Comparison of ENCODE assay signal across 15 cellular contexts in genomic region chr1:113946112-113946511, GRCh38. TPM values are rescaled to one million over a fixed set of nuclear protein-coding genes. Genes with fewer than 3 reads are reported as not detected.
DNase-seq lines count a peak whose midpoint lies in the region; ATAC-seq and TF ChIP-seq lines count a peak whose summit lies in the region.
"Had no signal": no experiment of that assay in that cellular context is flagged by ENCODE, and none has a peak within 500 bp of the region (broad histone marks: within the 10 kb centered on the region; RNA-seq: fewer than 3 reads in every experiment).

No MANE protein-coding gene starts in this region.

- H3K4me3 ChIP-seq in CD4-positive, CD25-positive, alpha-beta regulatory T cell (ENCODE audit: low read depth, low read length) = peak overlapping the region; percentile 75
- H3K4me3 ChIP-seq in HL-60 (replicated peaks; ENCODE audit: insufficient read depth, low read length) = no peak overlapping the region
- H3K4me3 ChIP-seq in H7 (ENCODE audit: insufficient read depth, low read depth, low read length) = no peak overlapping the region
- H3K4me3 ChIP-seq: heart left ventricle, tibial nerve had no signal

- peaks cover 11% of the 10 kb centered on the region for H3K36me3 Mint-ChIP-seq in CD4-positive, CD25-positive, alpha-beta regulatory T cell
- peaks cover 27% of the 10 kb centered on the region for H3K36me3 Mint-ChIP-seq in activated CD4-positive, alpha-beta memory T cell treated with anti-CD3 and anti-CD28 coated beads for 36 hours
- H3K36me3 Mint-ChIP-seq in immature natural killer cell = peaks cover 6 to 16% (median 15%) of the 10 kb centered on the region in 3 donors

- peak overlapping the region; percentile 82 for H3K27ac ChIP-seq in CD4-positive, CD25-positive, alpha-beta regulatory T cell (ENCODE audit: insufficient read depth, low read length, poor library complexity, severe bottlenecking)
- peak overlapping the region; percentile 81 for H3K27ac ChIP-seq in HL-60 (replicated peaks)

- H3K27me3 ChIP-seq in CD4-positive, CD25-positive, alpha-beta regulatory T cell (ENCODE audit: control insufficient read depth, insufficient read depth, low read length) = no peaks in the 10 kb centered on the region
- no peaks in the 10 kb centered on the region for H3K27me3 ChIP-seq in HL-60 (ENCODE audit: insufficient read depth, poor library complexity, severe bottlenecking)
- H3K27me3 ChIP-seq in H7 (ENCODE audit: control insufficient read depth, insufficient read depth, low read length) = no peaks in the 10 kb centered on the region
- H3K27me3 ChIP-seq: BE2C, heart left ventricle, tibial nerve had no signal

- no peak for TF ChIP-seq CTCF in HL-60 (IDR thresholded peaks at IDR 0.05; ENCODE audit: insufficient read depth, low read length)

- POLR2A ChIA-PET in activated CD4-positive, alpha-beta memory T cell treated with anti-CD3 and anti-CD28 coated beads for 36 hours (lab: Charles Lee) = interaction anchor here (1.0 to 4.5 kb wide), 5 partner anchors 12 to 187 kb away, joined by 3 to 36 read pairs (median 4); partner anchors contain the start of genes AP4B1, DCLRE1B, HIPK1 and PHTF1

- H3K27me3 Mint-ChIP-seq in CD4-positive, CD25-positive, alpha-beta regulatory T cell = no peaks in the 10 kb centered on the region
- H3K27me3 Mint-ChIP-seq in activated CD4-positive, alpha-beta memory T cell treated with anti-CD3 and anti-CD28 coated beads for 36 hours = no peaks in the 10 kb centered on the region
- H3K27me3 Mint-ChIP-seq in immature natural killer cell (ENCODE audit: low read depth in 3 of 3) = peaks cover 2 to 12% (median 8%) of the 10 kb centered on the region in 3 donors

- peaks cover 23 to 79% (median 59%) of the 10 kb centered on the region in 4 donors for H3K4me1 Mint-ChIP-seq in CD4-positive, CD25-positive, alpha-beta regulatory T cell
- peaks cover 62% of the 10 kb centered on the region for H3K4me1 Mint-ChIP-seq in activated CD4-positive, alpha-beta memory T cell treated with anti-CD3 and anti-CD28 coated beads for 36 hours (ENCODE audit: low read depth)
- H3K4me1 Mint-ChIP-seq in immature natural killer cell = peaks cover 72 to 80% of the 10 kb centered on the region in 2 donors

- H3K4me3 Mint-ChIP-seq in CD4-positive, CD25-positive, alpha-beta regulatory T cell = peak overlapping the region; percentile 50 to 88 (median 80)
- H3K4me3 Mint-ChIP-seq in activated CD4-positive, alpha-beta memory T cell treated with anti-CD3 and anti-CD28 coated beads for 36 hours = no peak overlapping the region
- peak overlapping the region in 4 of 5 donors; percentile 2 to 65 (median 31) for H3K4me3 Mint-ChIP-seq in immature natural killer cell

- H3K27ac Mint-ChIP-seq in CD4-positive, CD25-positive, alpha-beta regulatory T cell = peak overlapping the region; percentile 88 to 97 (median 93)
- H3K27ac Mint-ChIP-seq in activated CD4-positive, alpha-beta memory T cell treated with anti-CD3 and anti-CD28 coated beads for 36 hours = peak overlapping the region; percentile 74
- peak overlapping the region; percentile 26 to 89 (median 80) for H3K27ac Mint-ChIP-seq in immature natural killer cell

- no peaks in the 10 kb centered on the region for H3K9me3 Mint-ChIP-seq in CD4-positive, CD25-positive, alpha-beta regulatory T cell
- H3K9me3 Mint-ChIP-seq in activated CD4-positive, alpha-beta memory T cell treated with anti-CD3 and anti-CD28 coated beads for 36 hours = no peaks in the 10 kb centered on the region
- no peaks in the 10 kb centered on the region for H3K9me3 Mint-ChIP-seq in immature natural killer cell

- intact Hi-C loops in activated CD4-positive, alpha-beta memory T cell treated with anti-CD3 and anti-CD28 coated beads for 36 hours (cut with micrococcal nuclease) = loop anchor here (2.0 kb wide), 1 partner anchor 15 kb away; no protein-coding TSS in a partner anchor

- peaks cover 25% of the 10 kb centered on the region for H3K36me3 ChIP-seq in CD4-positive, CD25-positive, alpha-beta regulatory T cell (ENCODE audit: control insufficient read depth, insufficient read depth, low read length)
- H3K36me3 ChIP-seq in H7 (replicated peaks; ENCODE audit: control insufficient read depth, insufficient read depth, low read length) = peaks cover under 1% of the 10 kb centered on the region

- no peaks in the 10 kb centered on the region for H3K9me3 ChIP-seq in CD4-positive, CD25-positive, alpha-beta regulatory T cell (ENCODE audit: control insufficient read depth in 2 of 2, low read length in 2 of 2)
- H3K9me3 ChIP-seq: BE2C, tibial nerve had no signal

- H3K4me1 ChIP-seq in CD4-positive, CD25-positive, alpha-beta regulatory T cell (ENCODE audit: control insufficient read depth, insufficient read depth, low read length, poor library complexity, severe bottlenecking) = peaks cover 41% of the 10 kb centered on the region

- CTCF ChIA-PET in activated CD4-positive, alpha-beta memory T cell treated with anti-CD3 and anti-CD28 coated beads for 36 hours (lab: Charles Lee) = interaction anchor here (0.9 to 7.8 kb wide), 4 partner anchors 9 to 188 kb away, joined by 3 to 42 read pairs (median 6); partner anchors contain the start of genes AP4B1, DCLRE1B and HIPK1

- peak in 1 of 3 donors; percentile 49 for DNase-seq in CD4-positive, CD25-positive, alpha-beta regulatory T cell
- DNase-seq in HL-60 (ENCODE audit: low read depth in 1 of 2, low spot score in 1 of 2) (no peak), immature natural killer cell (no peak), H7 (no peak), DMS153 (lab: John Stamatoyannopoulos, UW) (no peak), GM19240 (ENCODE audit: insufficient read length, low spot score) (no peak)
- no peak for DNase-seq in activated CD4-positive, alpha-beta memory T cell treated with anti-CD3 and anti-CD28 coated beads for 36 hours
- DNase-seq: activated CD8-positive, alpha-beta memory T cell treated with anti-CD3 and anti-CD28 coated beads, Interleukin-2, amount 50 U/mL, for 48 hours; aorta; BE2C; heart left ventricle; SHP77 had no signal

- ATAC-seq in CD4-positive, CD25-positive, alpha-beta regulatory T cell (ENCODE audit: low read depth in 2 of 2) = peak in 1 of 2 donors; percentile 33
- ATAC-seq in GM19324 (IDR thresholded peaks at IDR 0.05; ENCODE audit: low FRiP score, unreplicated experiment) = no peak
- ATAC-seq: esophagus mucosa had no signal

RNA-seq across cellular contexts. Expression of gene HIPK1, which starts 17.0 kb away (rescaled TPM):
- 189 TPM for total RNA-seq in CD4-positive, CD25-positive, alpha-beta regulatory T cell
- polyA plus RNA-seq in CD4-positive, CD25-positive, alpha-beta regulatory T cell = 10 to 100 TPM in 2 of 4 donors, 1 to 10 TPM in 2; 8.6 to 12.5 (median 11.0) TPM
- 10 to 100 TPM; 55.3 to 55.7 TPM for total RNA-seq in activated CD4-positive, alpha-beta memory T cell treated with anti-CD3 and anti-CD28 coated beads for 36 hours
- 10 to 100 TPM in 2 of 3 donors, 1 to 10 TPM in 1; 4.3 to 27.5 (median 12.7) TPM for polyA plus RNA-seq in immature natural killer cell
- total RNA-seq in H7 (2014; rRNA removed; shearing (Covaris generic)) = 33.4 and 39.1 TPM in 2 replicates

RNA-seq across cellular contexts. Expression of gene OLFML3, which starts 33.2 kb away (rescaled TPM):
- 0.64 TPM for total RNA-seq in CD4-positive, CD25-positive, alpha-beta regulatory T cell
- polyA plus RNA-seq in CD4-positive, CD25-positive, alpha-beta regulatory T cell = not detected
- total RNA-seq in activated CD4-positive, alpha-beta memory T cell treated with anti-CD3 and anti-CD28 coated beads for 36 hours = under 1 TPM in 1 of 2 experiments, not detected in 1; 0.21 TPM
- polyA plus RNA-seq in immature natural killer cell = under 1 TPM in 1 of 3 donors, not detected in 2; 0.11 TPM
- total RNA-seq in H7 (2014; rRNA removed; shearing (Covaris generic)) = 226 and 276 TPM in 2 replicates

RNA-seq across cellular contexts. Expression of gene DCLRE1B, which starts 41.0 kb away (rescaled TPM):
- total RNA-seq in CD4-positive, CD25-positive, alpha-beta regulatory T cell = 7.0 TPM
- polyA plus RNA-seq in CD4-positive, CD25-positive, alpha-beta regulatory T cell = 1 to 10 TPM; 2.2 to 6.6 (median 4.7) TPM
- 10 to 100 TPM; 19.4 to 19.6 TPM for total RNA-seq in activated CD4-positive, alpha-beta memory T cell treated with anti-CD3 and anti-CD28 coated beads for 36 hours
- polyA plus RNA-seq in immature natural killer cell = 1 to 10 TPM; 2.0 to 8.4 (median 6.6) TPM
- total RNA-seq in H7 (2014; rRNA removed; shearing (Covaris generic)) = 15.1 and 16.6 TPM in 2 replicates

RNA-seq across cellular contexts. Expression of gene AP4B1, which starts 41.5 kb away (rescaled TPM):
- 53.6 TPM for total RNA-seq in CD4-positive, CD25-positive, alpha-beta regulatory T cell
- polyA plus RNA-seq in CD4-positive, CD25-positive, alpha-beta regulatory T cell = 10 to 100 TPM; 12.9 to 16.1 (median 14.5) TPM
- total RNA-seq in activated CD4-positive, alpha-beta memory T cell treated with anti-CD3 and anti-CD28 coated beads for 36 hours = 10 to 100 TPM; 41.4 to 42.2 TPM
- 10 to 100 TPM in 2 of 3 donors, 1 to 10 TPM in 1; 9.7 to 21.6 (median 18.6) TPM for polyA plus RNA-seq in immature natural killer cell
- 14.9 TPM in 2 replicates for total RNA-seq in H7 (2014; rRNA removed; shearing (Covaris generic))

RNA-seq across cellular contexts. Expression of gene BCL2L15, which starts 58.7 kb away (rescaled TPM):
- total RNA-seq in CD4-positive, CD25-positive, alpha-beta regulatory T cell = 2.2 TPM
- polyA plus RNA-seq in CD4-positive, CD25-positive, alpha-beta regulatory T cell = 1 to 10 TPM in 1 of 4 donors, under 1 TPM in 3; 0.30 to 2.1 (median 0.63) TPM
- under 1 TPM; 0.22 to 0.93 TPM for total RNA-seq in activated CD4-positive, alpha-beta memory T cell treated with anti-CD3 and anti-CD28 coated beads for 36 hours
- under 1 TPM in 1 of 3 donors, not detected in 2; 0.11 TPM for polyA plus RNA-seq in immature natural killer cell
- not detected in 2 replicates for total RNA-seq in H7 (2014; rRNA removed; shearing (Covaris generic))

Comparison
In these comparisons a context has a peak if more than half of its experiments do, and no peak if none do; other contexts are left out.
1. RNA of gene OLFML3, which starts 33.2 kb away (total RNA-seq): 226 to 276 TPM in H7; 0.64 TPM in CD4-positive, CD25-positive, alpha-beta regulatory T cell (single experiment) and 0.21 TPM in activated CD4-positive, alpha-beta memory T cell treated with anti-CD3 and anti-CD28 coated beads for 36 hours; every median in the first group is over 100 times any median in the second.
2. Peak in every context shown above with its lines, with median percentiles within 50 percentile points of each other: H3K27ac Mint-ChIP-seq.